1 cellular context compared by ENCODE assay signal in the genomic region with DNA sequence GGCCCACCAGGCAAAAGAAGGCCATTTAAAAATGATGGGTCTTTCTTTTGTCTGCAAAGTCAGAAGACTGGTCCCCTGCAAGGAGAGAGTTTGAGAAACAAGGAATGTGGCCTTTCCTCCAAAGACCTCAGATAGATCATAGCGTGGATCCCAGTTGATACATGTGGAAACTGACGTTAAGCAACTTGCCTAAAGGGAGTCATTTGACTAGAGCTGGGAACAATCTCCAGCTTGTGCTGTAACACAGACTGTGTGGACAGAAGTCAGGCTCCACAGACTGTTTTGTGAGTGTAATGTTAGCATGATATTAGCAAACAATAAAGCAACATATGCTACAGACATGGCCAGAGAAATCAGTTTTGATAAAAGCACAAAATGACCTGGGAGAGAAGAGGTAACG.
TF ChIP-seq lines count a peak whose summit lies in the region.

No MANE protein-coding gene starts in this region.

TF ChIP-seq in HepG2, 621 proteins besides CTCF, POLR2A, EP300 and RAD21:
- no peak for TF ChIP-seq GPN1 (CRISPR knock-in tag; IDR thresholded peaks at IDR 0.05; ENCODE audit: borderline replicate concordance)
- TF ChIP-seq, protein P1, sequence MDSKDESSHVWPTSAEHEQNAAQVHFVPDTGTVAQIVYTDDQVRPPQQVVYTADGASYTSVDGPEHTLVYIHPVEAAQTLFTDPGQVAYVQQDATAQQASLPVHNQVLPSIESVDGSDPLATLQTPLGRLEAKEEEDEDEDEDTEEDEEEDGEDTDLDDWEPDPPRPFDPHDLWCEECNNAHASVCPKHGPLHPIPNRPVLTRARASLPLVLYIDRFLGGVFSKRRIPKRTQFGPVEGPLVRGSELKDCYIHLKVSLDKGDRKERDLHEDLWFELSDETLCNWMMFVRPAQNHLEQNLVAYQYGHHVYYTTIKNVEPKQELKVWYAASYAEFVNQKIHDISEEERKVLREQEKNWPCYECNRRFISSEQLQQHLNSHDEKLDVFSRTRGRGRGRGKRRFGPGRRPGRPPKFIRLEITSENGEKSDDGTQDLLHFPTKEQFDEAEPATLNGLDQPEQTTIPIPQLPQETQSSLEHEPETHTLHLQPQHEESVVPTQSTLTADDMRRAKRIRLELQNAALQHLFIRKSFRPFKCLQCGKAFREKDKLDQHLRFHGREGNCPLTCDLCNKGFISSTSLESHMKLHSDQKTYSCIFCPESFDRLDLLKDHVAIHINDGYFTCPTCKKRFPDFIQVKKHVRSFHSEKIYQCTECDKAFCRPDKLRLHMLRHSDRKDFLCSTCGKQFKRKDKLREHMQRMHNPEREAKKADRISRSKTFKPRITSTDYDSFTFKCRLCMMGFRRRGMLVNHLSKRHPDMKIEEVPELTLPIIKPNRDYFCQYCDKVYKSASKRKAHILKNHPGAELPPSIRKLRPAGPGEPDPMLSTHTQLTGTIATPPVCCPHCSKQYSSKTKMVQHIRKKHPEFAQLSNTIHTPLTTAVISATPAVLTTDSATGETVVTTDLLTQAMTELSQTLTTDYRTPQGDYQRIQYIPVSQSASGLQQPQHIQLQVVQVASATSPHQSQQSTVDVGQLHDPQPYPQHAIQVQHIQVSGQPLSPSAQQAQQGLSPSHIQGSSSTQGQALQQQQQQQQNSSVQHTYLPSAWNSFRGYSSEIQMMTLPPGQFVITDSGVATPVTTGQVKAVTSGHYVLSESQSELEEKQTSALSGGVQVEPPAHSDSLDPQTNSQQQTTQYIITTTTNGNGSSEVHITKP (CRISPR knock-in tag; IDR thresholded peaks at IDR 0.05; ENCODE audit: low read depth), result no peak
- TF ChIP-seq TSC22D2 (CRISPR knock-in tag; IDR thresholded peaks at IDR 0.05; ENCODE audit: borderline replicate concordance), result no peak
- TF ChIP-seq CHD2 (IDR thresholded peaks at IDR 0.05; ENCODE audit: low read depth, low read length), result no peak
- TF ChIP-seq ZNF317 (CRISPR knock-in tag; IDR thresholded peaks at IDR 0.05), result no peak
- TF ChIP-seq ZNF766 (CRISPR knock-in tag; IDR thresholded peaks at IDR 0.05; ENCODE audit: borderline replicate concordance), result no peak
- no peak for TF ChIP-seq PREB (CRISPR knock-in tag; IDR thresholded peaks at IDR 0.05)
- TF ChIP-seq ZNF580 (CRISPR knock-in tag; IDR thresholded peaks at IDR 0.05; ENCODE audit: borderline replicate concordance, low read depth), result no peak
- no peak for TF ChIP-seq GMEB2 (CRISPR knock-in tag; IDR thresholded peaks at IDR 0.05; ENCODE audit: low read depth)
- no peak for TF ChIP-seq PTBP1 (IDR thresholded peaks at IDR 0.05; ENCODE audit: low read depth, low read length, poor library complexity, severe bottlenecking)
